27 cellular contexts compared by ENCODE assay signal in the genomic region with DNA sequence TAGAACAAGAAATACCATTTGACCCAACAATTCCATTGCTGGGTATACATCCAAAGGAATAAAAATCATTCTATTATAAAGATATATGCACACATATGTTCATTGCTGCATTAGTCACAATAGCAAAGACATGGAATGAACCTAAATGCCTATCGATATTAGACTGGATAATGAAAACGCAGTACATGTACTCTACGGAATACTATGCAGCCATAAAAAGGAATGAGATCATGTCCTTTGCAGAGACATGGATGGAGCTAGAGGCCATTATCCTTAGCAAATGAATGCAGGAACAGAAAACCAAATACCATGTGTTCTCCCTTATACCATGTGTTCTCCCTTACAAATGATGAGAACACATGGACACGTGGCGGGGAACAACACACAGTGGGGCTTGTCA.
"Had no signal": no experiment of that assay in that cellular context is flagged by ENCODE, and none has a peak within 500 bp of the region (broad histone marks: within the 10 kb centered on the region; RNA-seq: fewer than 3 reads in every experiment).

No MANE protein-coding gene starts in this region.

- H3K9me3 ChIP-seq: colonic mucosa, esophagus squamous epithelium, gastrocnemius medialis had no signal

- H3K79me2 ChIP-seq: hepatocyte had no signal

- H3K27ac ChIP-seq: colonic mucosa, coronary artery, dorsolateral prefrontal cortex, epithelial cell of prostate, esophagus muscularis mucosa, esophagus squamous epithelium, foreskin keratinocyte, gastrocnemius medialis, gastroesophageal sphincter, heart left ventricle, heart right ventricle, hepatocyte had no signal

- ATAC-seq: effector memory CD8-positive, alpha-beta T cell; esophagus mucosa; foreskin keratinocyte; gastrocnemius medialis; gastroesophageal sphincter; heart left ventricle; heart right ventricle had no signal

- H3K27me3 ChIP-seq: colonic mucosa, dorsolateral prefrontal cortex, esophagus muscularis mucosa, esophagus squamous epithelium, foreskin keratinocyte, gastrocnemius medialis, gastroesophageal sphincter, heart left ventricle, heart right ventricle, hepatocyte had no signal

- H2AFZ ChIP-seq: hepatocyte had no signal

- DNase-seq: colonic mucosa; cortex of kidney; dermis blood vessel endothelial cell; dorsolateral prefrontal cortex; effector CD8-positive, alpha-beta T cell; effector memory CD4-positive, alpha-beta T cell; effector memory CD8-positive, alpha-beta T cell; endodermal cell; erythroblast; esophagus squamous epithelium; foreskin fibroblast; foreskin keratinocyte; foreskin melanocyte; gastrocnemius medialis; glutamatergic neuron; head of caudate nucleus; heart left ventricle; heart right ventricle had no signal

- H3K4me2 ChIP-seq: hepatocyte had no signal

- FAIRE-seq: endometrium, endothelial cell of umbilical vein, frontal cortex had no signal

- H3K36me3 ChIP-seq: colonic mucosa, esophagus muscularis mucosa, esophagus squamous epithelium, gastrocnemius medialis, gastroesophageal sphincter, heart left ventricle, heart right ventricle had no signal

- H3K4me3 ChIP-seq: colonic mucosa, coronary artery, dorsolateral prefrontal cortex, esophagus muscularis mucosa, esophagus squamous epithelium, gastrocnemius medialis, gastroesophageal sphincter, heart left ventricle, heart right ventricle, hepatocyte had no signal

- H3K4me1 ChIP-seq: colonic mucosa, esophagus muscularis mucosa, esophagus squamous epithelium, foreskin keratinocyte, gastrocnemius medialis, gastroesophageal sphincter, heart left ventricle, heart right ventricle had no signal
